ENCODE assay signal across 8 cellular contexts in genomic region chr2:29296585-29296984, GRCh38.
"Had no signal": no experiment of that assay in that cellular context is flagged by ENCODE, and none has a peak within 500 bp of the region (broad histone marks: within the 10 kb centered on the region; RNA-seq: fewer than 3 reads in every experiment).

No MANE protein-coding gene starts in this region.

- H3K4me1 ChIP-seq: HAP-1 had no signal

- H3K9me3 ChIP-seq: HAP-1 had no signal

- H3K36me3 ChIP-seq: HAP-1 had no signal

- H3K27ac ChIP-seq: GM23248 had no signal

- DNase-seq: GOT3, H7, H9 had no signal

- H3K9ac ChIP-seq: GM23248 had no signal

- H3K4me2 ChIP-seq: GM23338 had no signal

- H3K4me3 ChIP-seq: GM23248, GM23338, HAP-1 had no signal

- FAIRE-seq: H1, H54 had no signal

- H2AFZ ChIP-seq: GM23248, GM23338 had no signal
